Comparison of ENCODE assay signal across 8 cellular contexts in the genomic region with DNA sequence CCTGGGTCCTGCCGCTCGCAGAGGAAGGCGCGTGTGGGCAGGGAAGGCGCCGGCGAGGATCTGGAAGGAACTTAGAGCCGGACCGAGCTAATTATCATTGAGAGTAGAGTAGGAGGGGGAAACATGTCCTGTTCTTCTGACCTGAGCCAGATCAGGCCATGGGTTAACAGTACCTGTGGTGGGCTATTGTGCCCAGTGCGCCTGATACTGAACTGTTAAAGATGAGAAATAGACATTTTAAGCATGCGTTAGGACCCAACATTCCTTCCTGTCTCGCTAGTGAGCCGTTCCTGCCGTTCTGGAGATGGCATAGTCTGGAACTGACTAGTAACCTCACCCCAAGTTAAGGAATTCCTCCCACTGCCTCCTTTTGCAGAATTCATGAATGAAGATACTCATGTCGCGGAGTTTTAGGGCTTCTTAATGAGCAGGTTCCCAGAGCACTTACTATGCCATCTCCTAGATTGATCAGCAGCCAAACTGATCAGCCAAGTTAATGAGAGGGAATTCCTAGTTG. TPM values are rescaled to one million over a fixed set of nuclear protein-coding genes. Genes with fewer than 3 reads are reported as not detected.
DNase-seq lines count a peak whose midpoint lies in the region; ATAC-seq and TF ChIP-seq lines count a peak whose summit lies in the region.

No MANE protein-coding gene starts in this region.

- H3K27ac ChIP-seq in ovary, result peak overlapping the region; percentile 53 to 84

- no peaks in the 10 kb centered on the region for H3K9me3 ChIP-seq in ovary

- intact Hi-C loops in ovary (cut with DNase I), result no loop called here

- TF ChIP-seq EP300 in ovary (IDR thresholded peaks at IDR 0.05), result no peak

- 2 to 4% (median 2%) methylated on average over 16 of the region's 16 CpGs for WGBS in ovary, 3 donors

- ATAC-seq in GM21528 (IDR thresholded peaks at IDR 0.05; ENCODE audit: low FRiP score, unreplicated experiment) (peak; percentile 2), esophagus mucosa (peak; percentile 8)

- H3K36me3 ChIP-seq in ovary, result no peaks in the 10 kb centered on the region

- no peak for TF ChIP-seq POLR2A in ovary (IDR thresholded peaks at IDR 0.05)

- no peak for TF ChIP-seq CTCF in ovary (IDR thresholded peaks at IDR 0.05)

- no peaks in the 10 kb centered on the region for H3K27me3 ChIP-seq in ovary

- DNase-seq in AML-193 (lab: John Stamatoyannopoulos, UW) (peak; percentile 19 to 46), RPMI7951 (ENCODE audit: low read depth) (peak; percentile 25), ovary (no peak), epidermal melanocyte (ENCODE audit: insufficient read length, low spot score) (no peak), DMS114 treated with DMSO at 0.1 percent for 48 hours (lab: John Stamatoyannopoulos, UW; ENCODE audit: unreplicated experiment) (no peak), ecto neural progenitor cell (ENCODE audit: low spot score) (no peak)

- H3K4me1 ChIP-seq in ovary (ENCODE audit: insufficient read depth), result peaks cover 5% of the 10 kb centered on the region

- peak overlapping the region; percentile 80 for H3K4me3 ChIP-seq in ovary

RNA-seq across cellular contexts. Expression of a gene that starts 0.9 kb away (rescaled TPM):
- total RNA-seq in RPMI7951 (2014; rRNA removed; shearing (Covaris generic)), result 25.7 and 27.6 TPM in 2 replicates
- 20.8 TPM for total RNA-seq in esophagus mucosa
- 10 to 100 TPM; 35.1 to 46.7 (median 45.5) TPM for total RNA-seq in ovary
- polyA plus RNA-seq in ovary, result 10 to 100 TPM; 21.6 to 27.4 TPM

RNA-seq across cellular contexts. Expression of a gene that starts 35.2 kb away (rescaled TPM):
- total RNA-seq in RPMI7951 (2014; rRNA removed; shearing (Covaris generic)), result not detected in 2 replicates
- total RNA-seq in esophagus mucosa (not detected), ovary (under 1 TPM in 4 of 7 donors, not detected in 3; 0.12 to 0.43 (median 0.29) TPM)
- polyA plus RNA-seq in ovary, result under 1 TPM in 1 of 2 donors, not detected in 1; 0.36 TPM

RNA-seq across cellular contexts. Expression of a gene that starts 50.7 kb away (rescaled TPM):
- 43.1 and 47.5 TPM in 2 replicates for total RNA-seq in RPMI7951 (2014; rRNA removed; shearing (Covaris generic))
- 54.7 TPM for total RNA-seq in esophagus mucosa
- 100 to 1,000 TPM in 2 of 7 donors, 10 to 100 TPM in 5; 41.1 to 113 (median 85.8) TPM for total RNA-seq in ovary
- 100 to 1,000 TPM in 1 of 2 donors, 10 to 100 TPM in 1; 41.8 to 103 TPM for polyA plus RNA-seq in ovary

Comparison
In these comparisons a context has a peak if more than half of its experiments do, and no peak if none do; other contexts are left out.
1. DNase-seq: peak in AML-193 (2 of 2) and RPMI7951 (single experiment); none in ovary (0 of 5), epidermal melanocyte (single experiment), DMS114 treated with DMSO at 0.1 percent for 48 hours (single experiment) and ecto neural progenitor cell (single experiment).